ENCODE assay signal across 14 cellular contexts in the genomic region with DNA sequence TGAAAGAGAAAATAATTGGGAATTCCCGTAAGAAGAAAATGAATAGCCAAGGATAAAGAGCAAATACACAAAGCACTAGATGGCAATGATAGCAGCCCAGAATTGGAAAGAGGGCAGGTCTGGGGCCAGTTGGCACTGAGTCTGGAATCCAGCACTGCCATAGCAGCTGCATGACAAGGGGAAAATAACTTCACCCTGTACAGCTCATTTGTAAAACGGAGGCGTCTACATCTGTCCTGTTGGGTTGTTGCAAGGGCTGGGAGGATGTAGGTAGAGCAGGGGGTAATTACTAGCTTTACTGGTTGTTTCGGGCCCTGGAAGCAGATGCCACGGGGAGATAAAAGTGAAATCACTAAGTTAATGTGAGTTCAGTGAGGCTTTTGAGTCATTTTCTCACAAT.
A peak's percentile ranks its signal among the peaks of the same experiment; 100 is the strongest.
DNase-seq lines count a peak whose midpoint lies in the region; ATAC-seq and TF ChIP-seq lines count a peak whose summit lies in the region.
"Had no signal": no experiment of that assay in that cellular context is flagged by ENCODE, and none has a peak within 500 bp of the region (broad histone marks: within the 10 kb centered on the region; RNA-seq: fewer than 3 reads in every experiment).

No MANE protein-coding gene starts in this region.

- H4K91ac ChIP-seq in IMR-90 (ENCODE audit: insufficient read depth, low read depth, low read length) = no peak overlapping the region

- no peak overlapping the region for H3K56ac ChIP-seq in IMR-90 (ENCODE audit: extremely low read depth, insufficient read depth, low read length)

- 86% methylated on average over 1 of the region's 5 CpGs; no CpG with 5 or more reads in 1 of the 2 experiments for WGBS in IMR-90 (ENCODE audit: extremely low coverage in 2 of 2, insufficient read length in 1 of 2), 2 experiments

- no peak overlapping the region for H2AK5ac ChIP-seq in IMR-90 (ENCODE audit: low read depth, low read length)

- no peaks in the 10 kb centered on the region for H3K27me3 Mint-ChIP-seq in brain

- no peak overlapping the region for H3K27ac ChIP-seq in IMR-90 (ENCODE audit: insufficient read depth, low read length)
- H3K27ac ChIP-seq in gastrocnemius medialis = peak overlapping the region in 1 of 4 donors; percentile 10
- H3K27ac ChIP-seq in effector memory CD4-positive, alpha-beta T cell (ENCODE audit: insufficient read depth, low read length, poor library complexity, severe bottlenecking) = no peak overlapping the region
- H3K27ac ChIP-seq: adrenal gland, testis had no signal

- H4K20me1 ChIP-seq in IMR-90 (ENCODE audit: insufficient read depth, low read length) = no peaks in the 10 kb centered on the region

- H3K4ac ChIP-seq in IMR-90 (ENCODE audit: low read depth, low read length) = no peak overlapping the region

- H3K27me3 ChIP-seq in IMR-90 (ENCODE audit: control insufficient read depth, insufficient read depth, low read length) = no peaks in the 10 kb centered on the region
- no peaks in the 10 kb centered on the region for H3K27me3 ChIP-seq in gastrocnemius medialis
- no peaks in the 10 kb centered on the region for H3K27me3 ChIP-seq in effector memory CD4-positive, alpha-beta T cell (replicated peaks; ENCODE audit: control insufficient read depth, insufficient read depth, low read length, poor library complexity, severe bottlenecking)
- H3K27me3 ChIP-seq: adrenal gland, testis had no signal

- ATAC-seq in IMR-90 (ENCODE audit: low read depth) = no peak
- ATAC-seq in gastrocnemius medialis = peak; percentile 89 to 93
- no peak for ATAC-seq in GM19463 (IDR thresholded peaks at IDR 0.05; ENCODE audit: unreplicated experiment)

- dilution Hi-C loops in IMR-90 (cut with HindIII; ENCODE audit: low sequenced_read_pairs, unreplicated experiment) = no loop called here

- intact Hi-C loops in IMR-90 (cut with micrococcal nuclease) (no loop called here), gastrocnemius medialis (cut with DNase I; ENCODE audit: low total_unique reads) (no loop called here)

- no peak overlapping the region for H2AFZ ChIP-seq in IMR-90 (replicated peaks; ENCODE audit: low read length, poor library complexity)

- H3K23ac ChIP-seq in IMR-90 (ENCODE audit: low read depth, low read length) = no peak overlapping the region

- H3K4me1 ChIP-seq in IMR-90 (ENCODE audit: control insufficient read depth, insufficient read depth, low read length) (peaks cover 3% of the 10 kb centered on the region), gastrocnemius medialis (peaks cover 9 to 13% of the 10 kb centered on the region in 2 donors)
- no peaks in the 10 kb centered on the region for H3K4me1 ChIP-seq in effector memory CD4-positive, alpha-beta T cell (ENCODE audit: control insufficient read depth, insufficient read depth, low read length, poor library complexity, severe bottlenecking)
- H3K4me1 ChIP-seq: adrenal gland, testis had no signal

- CTCF ChIA-PET in IMR-90 (lab: Yijun Ruan, JAX) = interaction anchor here (1.0 kb wide), 1 partner anchor 29 kb away, joined by 6 read pairs; no protein-coding TSS in a partner anchor

- peak overlapping the region in 4 of 5 experiments; percentile 8 to 77 (median 43) for H3K27ac Mint-ChIP-seq in brain
- H3K27ac Mint-ChIP-seq: IgD-negative memory B cell had no signal

- TF ChIP-seq RAD21 in IMR-90 (IDR thresholded peaks at IDR 0.05; ENCODE audit: low read length) = no peak

- H4K5ac ChIP-seq in IMR-90 (ENCODE audit: low read depth, low read length) = no peak overlapping the region

- H3K9me3 Mint-ChIP-seq in brain = peaks cover 0 to 2% (median 0%) of the 10 kb centered on the region in 5 experiments
- H3K9me3 Mint-ChIP-seq: IgD-negative memory B cell had no signal

- no peak overlapping the region for H2BK20ac ChIP-seq in IMR-90 (ENCODE audit: low read depth, low read length)

- peak overlapping the region; percentile 33 for H2AK9ac ChIP-seq in IMR-90 (replicated peaks; ENCODE audit: low read depth, low read length, poor library complexity)

- H4K8ac ChIP-seq in IMR-90 (ENCODE audit: low read depth in 2 of 2, low read length in 2 of 2) = 0 out of 4 replicates have a peak overlapping the region, but pooled peaks of 1 of the 2 experiments have one; percentile 7

- no peak for DNase-seq in IMR-90
- DNase-seq in hypothalamus (lab: John Stamatoyannopoulos, UW) = peak in 31 of 51 donors; percentile 1 to 65 (median 30)
- peak; percentile 16 to 41 for DNase-seq in gastrocnemius medialis
- no peak for DNase-seq in effector memory CD4-positive, alpha-beta T cell
- DNase-seq in erythroblast (lab: John Stamatoyannopoulos, UW) = no peak
- no peak for DNase-seq in DMS153 (lab: John Stamatoyannopoulos, UW)
- DNase-seq: adrenal gland; COR-L47; NCI-H226; stimulated activated CD4-positive, alpha-beta T cell treated with anti-CD3 and anti-CD28 coated beads, Interleukin-1b, Interleukin-23, amount 100 ng/mL, for 48 hours; testis had no signal

- H3K9me3 ChIP-seq in IMR-90 (ENCODE audit: control insufficient read depth, insufficient read depth, low read length) = no peaks in the 10 kb centered on the region
- no peaks in the 10 kb centered on the region for H3K9me3 ChIP-seq in gastrocnemius medialis
- H3K9me3 ChIP-seq in effector memory CD4-positive, alpha-beta T cell (ENCODE audit: control insufficient read depth, low read length) = no peaks in the 10 kb centered on the region
- H3K9me3 ChIP-seq: adrenal gland, testis had no signal

- POLR2A ChIA-PET in IMR-90 (lab: Charles Lee; ENCODE audit: unreplicated experiment) = no interaction called here

- H2BK120ac ChIP-seq in IMR-90 (ENCODE audit: low read depth, low read length) = no peak overlapping the region

- TF ChIP-seq CTCF in IMR-90 (conservative IDR thresholded peaks at IDR 0.05; ENCODE audit: low read depth, low read length) (no peak), brain (conservative IDR thresholded peaks at IDR 0.05) (no peak), gastrocnemius medialis (IDR thresholded peaks at IDR 0.05 in 4 of 5, conservative IDR thresholded peaks at IDR 0.05 in 1 of 5) (no peak)

- H3K36me3 Mint-ChIP-seq in brain = peaks cover 15% of the 10 kb centered on the region

- TF ChIP-seq POLR2A in IMR-90 (IDR thresholded peaks at IDR 0.05; ENCODE audit: low read depth, low read length) (no peak), gastrocnemius medialis (IDR thresholded peaks at IDR 0.05) (no peak), erythroblast (IDR thresholded peaks at IDR 0.05; ENCODE audit: low read length) (no peak)

- in situ Hi-C loops in IMR-90 (cut with MboI; ENCODE audit: low sequenced_read_pairs) = no loop called here
- in situ Hi-C loops in gastrocnemius medialis (cut with MboI; ENCODE audit: low sequenced_read_pairs in 4 of 4) = no loop called here

- H3K9ac ChIP-seq in IMR-90 (ENCODE audit: low read depth, low read length) = no peak overlapping the region

- H2BK5ac ChIP-seq in IMR-90 (ENCODE audit: low read depth, low read length, poor library complexity, severe bottlenecking) = no peak overlapping the region

- no peaks in the 10 kb centered on the region; the same call in 1 of the 2 replicates for H3K9me1 ChIP-seq in IMR-90 (ENCODE audit: insufficient read depth, low read length)

- H3K4me3 ChIP-seq in IMR-90 (ENCODE audit: insufficient read depth, low read depth, low read length) (no peak overlapping the region), gastrocnemius medialis (no peak overlapping the region)
- no peak overlapping the region for H3K4me3 ChIP-seq in effector memory CD4-positive, alpha-beta T cell (ENCODE audit: insufficient read depth, low read depth, low read length, poor library complexity, severe bottlenecking)
- H3K4me3 ChIP-seq: adrenal gland, testis had no signal

- H3K4me3 Mint-ChIP-seq in brain = peak overlapping the region in 1 of 5 experiments; percentile 17
- H3K4me3 Mint-ChIP-seq: IgD-negative memory B cell had no signal

- peaks cover 9% of the 10 kb centered on the region for H3K4me1 Mint-ChIP-seq in brain
- H3K4me1 Mint-ChIP-seq: IgD-negative memory B cell had no signal

- peaks cover 18 to 24% of the 10 kb centered on the region in 2 experiments for H3K79me1 ChIP-seq in IMR-90 (ENCODE audit: low read depth in 1 of 2, low read length in 2 of 2)

- peaks cover 47% of the 10 kb centered on the region for H3K36me3 ChIP-seq in IMR-90 (ENCODE audit: control insufficient read depth, insufficient read depth, low read length)
- H3K36me3 ChIP-seq in gastrocnemius medialis = no peaks in the 10 kb centered on the region
- H3K36me3 ChIP-seq in effector memory CD4-positive, alpha-beta T cell (ENCODE audit: control insufficient read depth, insufficient read depth, low read length) = no peaks in the 10 kb centered on the region
- H3K36me3 ChIP-seq: adrenal gland had no signal

- H3K18ac ChIP-seq in IMR-90 (ENCODE audit: low read depth, low read length) = no peak overlapping the region

- no peak overlapping the region for H2BK15ac ChIP-seq in IMR-90 (ENCODE audit: low read depth, low read length)

- H3K14ac ChIP-seq in IMR-90 (replicated peaks; ENCODE audit: low read depth, low read length) = no peak overlapping the region

- no TSS peak for BruUV-seq in IMR-90 (replicated peaks; lab: Mats Ljungman, UMichigan)

- H3K4me2 ChIP-seq in IMR-90 (ENCODE audit: low read depth, low read length) = no peak overlapping the region

TF ChIP-seq in IMR-90, 13 proteins besides CTCF, POLR2A, EP300 and RAD21 (continues in another document):
- TF ChIP-seq FOS (IDR thresholded peaks at IDR 0.05; ENCODE audit: low read depth, low read length) (no peak), CEBPB (IDR thresholded peaks at IDR 0.05; ENCODE audit: low read depth, low read length) (no peak), CHD1 (IDR thresholded peaks at IDR 0.05; ENCODE audit: low read depth, low read length) (no peak), RCOR1 (IDR thresholded peaks at IDR 0.05; ENCODE audit: insufficient replicate concordance, low read length) (no peak), MAFK (IDR thresholded peaks at IDR 0.05; ENCODE audit: low read depth, low read length) (no peak)
- TF ChIP-seq, protein P1, sequence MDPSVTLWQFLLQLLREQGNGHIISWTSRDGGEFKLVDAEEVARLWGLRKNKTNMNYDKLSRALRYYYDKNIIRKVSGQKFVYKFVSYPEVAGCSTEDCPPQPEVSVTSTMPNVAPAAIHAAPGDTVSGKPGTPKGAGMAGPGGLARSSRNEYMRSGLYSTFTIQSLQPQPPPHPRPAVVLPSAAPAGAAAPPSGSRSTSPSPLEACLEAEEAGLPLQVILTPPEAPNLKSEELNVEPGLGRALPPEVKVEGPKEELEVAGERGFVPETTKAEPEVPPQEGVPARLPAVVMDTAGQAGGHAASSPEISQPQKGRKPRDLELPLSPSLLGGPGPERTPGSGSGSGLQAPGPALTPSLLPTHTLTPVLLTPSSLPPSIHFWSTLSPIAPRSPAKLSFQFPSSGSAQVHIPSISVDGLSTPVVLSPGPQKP (IDR thresholded peaks at IDR 0.05; ENCODE audit: borderline replicate concordance, low read depth, low read length) = no peak
- TF ChIP-seq, protein P2, sequence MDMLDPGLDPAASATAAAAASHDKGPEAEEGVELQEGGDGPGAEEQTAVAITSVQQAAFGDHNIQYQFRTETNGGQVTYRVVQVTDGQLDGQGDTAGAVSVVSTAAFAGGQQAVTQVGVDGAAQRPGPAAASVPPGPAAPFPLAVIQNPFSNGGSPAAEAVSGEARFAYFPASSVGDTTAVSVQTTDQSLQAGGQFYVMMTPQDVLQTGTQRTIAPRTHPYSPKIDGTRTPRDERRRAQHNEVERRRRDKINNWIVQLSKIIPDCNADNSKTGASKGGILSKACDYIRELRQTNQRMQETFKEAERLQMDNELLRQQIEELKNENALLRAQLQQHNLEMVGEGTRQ (IDR thresholded peaks at IDR 0.05; ENCODE audit: low read depth, low read length) = no peak

Comparison
In these comparisons a context has a peak if more than half of its experiments do, and no peak if none do; other contexts are left out.
1. ATAC-seq: peak in gastrocnemius medialis (2 of 2); none in IMR-90 (single experiment) and GM19463 (single experiment).
2. DNase-seq: peak in hypothalamus (31 of 51) and gastrocnemius medialis (2 of 2); none in IMR-90 (single experiment), effector memory CD4-positive, alpha-beta T cell (0 of 3), erythroblast (0 of 2) and DMS153 (single experiment).